Comparison of ENCODE assay signal across 6 cellular contexts in the genomic region with DNA sequence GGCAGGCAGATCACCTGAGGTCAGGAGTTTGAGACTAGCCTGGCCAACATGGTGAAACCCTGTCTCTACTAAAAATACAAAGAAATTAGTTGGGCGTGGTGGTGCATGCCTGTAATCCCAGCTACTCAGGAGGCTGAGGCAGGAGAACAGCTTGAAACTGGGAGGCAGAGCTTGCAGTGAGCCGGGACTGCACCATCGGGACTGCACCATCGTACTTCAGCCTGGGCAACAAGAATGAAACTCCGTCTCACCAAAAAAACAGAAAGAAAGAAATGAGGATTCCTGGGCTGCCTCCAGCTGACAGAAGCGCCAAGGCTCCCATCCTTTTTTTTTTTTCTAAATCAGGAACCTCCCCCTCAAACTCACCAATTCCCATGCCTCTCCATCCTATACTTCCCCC. TPM values are rescaled to one million over a fixed set of nuclear protein-coding genes. Genes with fewer than 3 reads are reported as not detected.
"Had no signal": no experiment of that assay in that cellular context is flagged by ENCODE, and none has a peak within 500 bp of the region (broad histone marks: within the 10 kb centered on the region; RNA-seq: fewer than 3 reads in every experiment).

No MANE protein-coding gene starts in this region.

RNA-seq across cellular contexts. Expression of gene ZFHX2, which starts 14.7 kb away (rescaled TPM):
- polyA plus RNA-seq: fibroblast of lung had no signal

RNA-seq across cellular contexts. Expression of gene JPH4, which starts 41.7 kb away (rescaled TPM):
- total RNA-seq: endothelial cell of umbilical vein; fibroblast of lung; foreskin keratinocyte; myocyte; naive thymus-derived CD8-positive, alpha-beta T cell; pulmonary artery endothelial cell had no signal
- polyA plus RNA-seq: fibroblast of lung, foreskin keratinocyte had no signal
